23 cellular contexts compared by ENCODE assay signal in genomic region chr2:171149986-171150693, GRCh38. TPM values are rescaled to one million over a fixed set of nuclear protein-coding genes. Genes with fewer than 3 reads are reported as not detected.
A peak's percentile ranks its signal among the peaks of the same experiment; 100 is the strongest.
DNase-seq lines count a peak whose midpoint lies in the region; ATAC-seq, FAIRE-seq and TF ChIP-seq lines count a peak whose summit lies in the region.
"Had no signal": no experiment of that assay in that cellular context is flagged by ENCODE, and none has a peak within 500 bp of the region (broad histone marks: within the 10 kb centered on the region; RNA-seq: fewer than 3 reads in every experiment).

No MANE protein-coding gene starts in this region.

- no peak overlapping the region for H3K4me2 ChIP-seq in DND-41 (ENCODE audit: insufficient read depth, low read length)
- H3K4me2 ChIP-seq in K562 (ENCODE audit: insufficient read depth, low read length) = no peak overlapping the region

- no peak for TF ChIP-seq POLR2A in K562 (conservative IDR thresholded peaks at IDR 0.05)

- H3K36me3 ChIP-seq in DND-41 (ENCODE audit: insufficient read depth, low read length) (no peaks in the 10 kb centered on the region), K562 (ENCODE audit: control insufficient read depth, insufficient read depth, low read length) (peaks cover 3% of the 10 kb centered on the region; the same call in 1 of the 3 replicates), pancreas (no peaks in the 10 kb centered on the region), MG63 (no peaks in the 10 kb centered on the region; the same call in 1 of the 2 replicates)
- H3K36me3 ChIP-seq: colonic mucosa, left lung, prostate gland had no signal

- in situ Hi-C loops in K562 (cut with MboI) = no loop called here

- H3K9me3 ChIP-seq in DND-41 (ENCODE audit: insufficient read depth, low read length, severe bottlenecking) (no peaks in the 10 kb centered on the region), K562 (replicated peaks; ENCODE audit: control insufficient read depth, insufficient read depth, low read depth, low read length) (no peaks in the 10 kb centered on the region), pancreas (no peaks in the 10 kb centered on the region), MG63 (no peaks in the 10 kb centered on the region)
- H3K9me3 ChIP-seq: colonic mucosa, left lung, prostate gland had no signal

- H2AFZ ChIP-seq in DND-41 (ENCODE audit: low read depth, low read length) (no peak overlapping the region), K562 (ENCODE audit: low read depth, low read length) (no peak overlapping the region)

- H3K4me3 ChIP-seq in DND-41 (ENCODE audit: low read depth in 1 of 2, low read length in 2 of 2) (no peak overlapping the region), K562 (no peak overlapping the region), pancreas (no peak overlapping the region), MG63 (no peak overlapping the region)
- H3K4me3 ChIP-seq: BLaER1 treated with 17β-estradiol and CSF1 and Interleukin-3, amounts not matched to agents 10 nM and 100 nM; colonic mucosa; left lung; prostate gland; skin epidermis had no signal

- no peaks in the 10 kb centered on the region for H3K9me3 Mint-ChIP-seq in activated CD4-positive, alpha-beta T cell treated with anti-CD3 and anti-CD28 coated beads, Interleukin-2, amount 10 ng/mL, durations not matched to agents 24 days and 14 days
- H3K9me3 Mint-ChIP-seq in CD14-positive monocyte = no peaks in the 10 kb centered on the region
- H3K9me3 Mint-ChIP-seq: activated naive CD8-positive, alpha-beta T cell treated with anti-CD3 and anti-CD28 coated beads, Interleukin-2, amount 10 ng/mL, durations not matched to agents 7 days and 5 days; neural crest cell had no signal

- H3K4me1 Mint-ChIP-seq in activated CD4-positive, alpha-beta T cell treated with anti-CD3 and anti-CD28 coated beads, Interleukin-2, amount 10 ng/mL, durations not matched to agents 24 days and 14 days = peaks cover 46% of the 10 kb centered on the region
- peaks cover 58% of the 10 kb centered on the region for H3K4me1 Mint-ChIP-seq in CD14-positive monocyte

- BruUV-seq in K562 (replicated peaks; lab: Mats Ljungman, UMichigan) = no TSS peak

- no peaks in the 10 kb centered on the region for H3K9me1 ChIP-seq in K562 (ENCODE audit: control insufficient read depth, insufficient read depth, low read length)

- CTCF ChIA-PET in K562 (lab: Yijun Ruan, JAX; ENCODE audit: low intra/inter-chr PET ratio) = no interaction called here

- H3K27ac ChIP-seq in DND-41 (ENCODE audit: low read length) (no peak overlapping the region), K562 (ENCODE audit: extremely low read depth, low read depth, low read length) (no peak overlapping the region), pancreas (no peak overlapping the region)
- H3K27ac ChIP-seq: colonic mucosa, left lung, prostate gland, skin epidermis had no signal

- intact Hi-C loops in activated CD4-positive, alpha-beta T cell treated with anti-CD3 and anti-CD28 coated beads, Interleukin-2, amount 10 ng/mL, durations not matched to agents 24 days and 14 days (cut with micrococcal nuclease) = no loop called here
- intact Hi-C loops in K562 (cut with micrococcal nuclease) (no loop called here), pancreas (cut with DNase I) (no loop called here), CD14-positive monocyte (cut with micrococcal nuclease) (no loop called here)

- H3K4me3 Mint-ChIP-seq in activated CD4-positive, alpha-beta T cell treated with anti-CD3 and anti-CD28 coated beads, Interleukin-2, amount 10 ng/mL, durations not matched to agents 24 days and 14 days = no peak overlapping the region
- H3K4me3 Mint-ChIP-seq in CD14-positive monocyte = no peak overlapping the region
- H3K4me3 Mint-ChIP-seq: activated naive CD8-positive, alpha-beta T cell treated with anti-CD3 and anti-CD28 coated beads, Interleukin-2, amount 10 ng/mL, durations not matched to agents 7 days and 5 days; neural crest cell had no signal

- H3K9ac ChIP-seq in DND-41 (ENCODE audit: low read depth, low read length) (no peak overlapping the region), K562 (ENCODE audit: insufficient read depth in 1 of 2, low read depth in 2 of 2, low read length in 2 of 2) (no peak overlapping the region)
- H3K9ac ChIP-seq: BLaER1 treated with 17β-estradiol and CSF1 and Interleukin-3, amounts not matched to agents 10 nM and 100 nM had no signal

- POLR2A ChIA-PET in K562 (lab: Yijun Ruan, JAX) = interaction anchor here (0.7 to 4.5 kb wide), 7 partner anchors 9 to 177 kb away, joined by 3 to 34 read pairs (median 3); partner anchors contain the start of gene TLK1

- H3K4me1 ChIP-seq in DND-41 (ENCODE audit: insufficient read depth, low read length) (peaks cover 2% of the 10 kb centered on the region; the same call in 1 of the 2 replicates), K562 (replicated peaks in 1 of 2; ENCODE audit: control insufficient read depth in 2 of 2, insufficient read depth in 2 of 2, low read length in 2 of 2) (peaks cover 6 to 25% of the 10 kb centered on the region in 2 experiments), pancreas (peaks cover 35 to 66% (median 65%) of the 10 kb centered on the region in 3 donors)
- H3K4me1 ChIP-seq: prostate gland had no signal

- FAIRE-seq in K562 (lab: Jason Lieb, UNC) = no peak
- FAIRE-seq in pancreas (lab: Jason Lieb, UNC) = no peak
- FAIRE-seq: A204.1, endometrium, urothelium cell line had no signal

- TF ChIP-seq CTCF in DND-41 (IDR thresholded peaks at IDR 0.05; ENCODE audit: borderline replicate concordance, extremely low read depth, low read length, poor library complexity, severe bottlenecking) = no peak
- no peak for TF ChIP-seq CTCF in K562 (IDR thresholded peaks at IDR 0.05 in 2 of 3, conservative IDR thresholded peaks at IDR 0.05 in 1 of 3; ENCODE audit: insufficient read depth in 2 of 3, low read depth in 1 of 3, low read length in 3 of 3)
- no peak for TF ChIP-seq CTCF in pancreas (IDR thresholded peaks at IDR 0.05)
- TF ChIP-seq CTCF in CD14-positive monocyte (IDR thresholded peaks at IDR 0.05) = no peak

- peaks cover 98% of the 10 kb centered on the region for H3K79me2 ChIP-seq in DND-41 (ENCODE audit: insufficient read depth, low read length)
- H3K79me2 ChIP-seq in K562 (ENCODE audit: control insufficient read depth, insufficient read depth, low read length) = peaks cover 97% of the 10 kb centered on the region

- H3K27me3 ChIP-seq in DND-41 (ENCODE audit: insufficient read depth, low read length, poor library complexity) = no peaks in the 10 kb centered on the region
- no peaks in the 10 kb centered on the region for H3K27me3 ChIP-seq in K562 (ENCODE audit: control insufficient read depth in 2 of 2, insufficient read depth in 2 of 2, low read length in 2 of 2)
- no peaks in the 10 kb centered on the region for H3K27me3 ChIP-seq in pancreas
- no peaks in the 10 kb centered on the region for H3K27me3 ChIP-seq in MG63
- H3K27me3 ChIP-seq: BLaER1 treated with 17β-estradiol and CSF1 and Interleukin-3, amounts not matched to agents 10 nM and 100 nM; colonic mucosa; left lung had no signal

- TF ChIP-seq RAD21 in K562 (CRISPR knock-in tag; conservative IDR thresholded peaks at IDR 0.05 in 1 of 2, IDR thresholded peaks at IDR 0.05 in 1 of 2) = no peak

- WGBS in K562 (ENCODE audit: insufficient coverage, low coverage, missing lambda C conversion rate) = 97% methylated on average over 4 of the region's 4 CpGs
- 17 to 18% methylated on average over 4 of the region's 4 CpGs for WGBS in pancreas, 2 donors

- peak overlapping the region; percentile 40 for H3K27ac Mint-ChIP-seq in activated CD4-positive, alpha-beta T cell treated with anti-CD3 and anti-CD28 coated beads, Interleukin-2, amount 10 ng/mL, durations not matched to agents 24 days and 14 days
- peak overlapping the region in 2 of 7 donors; percentile 64 to 70 for H3K27ac Mint-ChIP-seq in CD14-positive monocyte
- H3K27ac Mint-ChIP-seq: activated naive CD8-positive, alpha-beta T cell treated with anti-CD3 and anti-CD28 coated beads, Interleukin-2, amount 10 ng/mL, durations not matched to agents 7 days and 5 days had no signal

- H4K20me1 ChIP-seq in DND-41 (ENCODE audit: insufficient read depth, low read length) = peaks cover 80% of the 10 kb centered on the region
- H4K20me1 ChIP-seq in K562 (replicated peaks; ENCODE audit: control insufficient read depth, insufficient read depth, low read length) = peaks cover 23% of the 10 kb centered on the region

- TF ChIP-seq EP300 in K562 (IDR thresholded peaks at IDR 0.05; ENCODE audit: low read length) = no peak

- ATAC-seq in DND-41 (ENCODE audit: insufficient read depth, low read depth) (peak; percentile 42; the same call in 1 of the 3 replicates), K562 (no peak), pancreas (peak; percentile 65 to 90 (median 82))
- ATAC-seq: left lung had no signal

- H3K36me3 Mint-ChIP-seq in activated CD4-positive, alpha-beta T cell treated with anti-CD3 and anti-CD28 coated beads, Interleukin-2, amount 10 ng/mL, durations not matched to agents 24 days and 14 days (ENCODE audit: low read depth) = peaks cover 5% of the 10 kb centered on the region
- H3K36me3 Mint-ChIP-seq in CD14-positive monocyte = peaks cover 0 to 3% of the 10 kb centered on the region in 2 donors

- no peak for DNase-seq in activated CD4-positive, alpha-beta T cell treated with anti-CD3 and anti-CD28 coated beads, Interleukin-2, amount 10 ng/mL, durations not matched to agents 24 days and 14 days
- no peak for DNase-seq in activated CD4-positive, alpha-beta T cell treated with anti-CD3 and anti-CD28 coated beads, Interleukin-2, amount 50 U/mL, for 4 hours
- DNase-seq in DND-41 = no peak
- no peak for DNase-seq in K562 (ENCODE audit: extremely low read depth in 1 of 4, low spot score in 3 of 4)
- no peak for DNase-seq in pancreas
- DNase-seq in CD14-positive monocyte (ENCODE audit: low spot score) = no peak
- no peak for DNase-seq in MG63
- DNase-seq in EL = no peak
- DNase-seq: activated naive CD8-positive, alpha-beta T cell treated with anti-CD3 and anti-CD28 coated beads, Interleukin-2, amount 10 ng/mL, durations not matched to agents 7 days and 5 days; colonic mucosa; DMS 273 treated with DMSO at 0.1 percent for 48 hours; GDM1; left lung; midbrain; stimulated activated CD4-positive, alpha-beta T cell treated with anti-CD3 and anti-CD28 coated beads, Interleukin-4, amount 100 ng/mL, for 24 hours; substantia nigra had no signal

- H3K27me3 Mint-ChIP-seq in activated CD4-positive, alpha-beta T cell treated with anti-CD3 and anti-CD28 coated beads, Interleukin-2, amount 10 ng/mL, durations not matched to agents 24 days and 14 days = no peaks in the 10 kb centered on the region
- peaks cover 0 to 2% (median 0%) of the 10 kb centered on the region in 3 donors for H3K27me3 Mint-ChIP-seq in CD14-positive monocyte (ENCODE audit: low read depth in 3 of 3)
- H3K27me3 Mint-ChIP-seq: activated naive CD8-positive, alpha-beta T cell treated with anti-CD3 and anti-CD28 coated beads, Interleukin-2, amount 10 ng/mL, durations not matched to agents 7 days and 5 days had no signal

RNA-seq across cellular contexts. Expression of gene TLK1, which starts 10.6 kb away (rescaled TPM):
- 91.8 and 94.9 TPM in 2 replicates for total RNA-seq in activated CD4-positive, alpha-beta T cell treated with anti-CD3 and anti-CD28 coated beads, Interleukin-2, amount 10 ng/mL, durations not matched to agents 24 days and 14 days
- total RNA-seq in K562 (2011; cell fraction: chromatin; rRNA removed; ENCODE audit: low replicate concordance) = 28.8 and 103 TPM in 2 replicates
- total RNA-seq in K562 (2011; cell fraction: nucleolus; rRNA removed) = 12.8 and 19.3 TPM in 2 replicates
- 38.3 and 67.9 TPM in 2 replicates for total RNA-seq in K562 (2011; cell fraction: nucleoplasm; rRNA removed)
- total RNA-seq in K562 (2014; rRNA removed) = 20.2 and 25.8 TPM in 2 replicates
- total RNA-seq in K562 (2014; rRNA removed; fragmentation: Illumina TruSeq; extraction: Trizol) = 41.6 and 46.6 TPM in 2 replicates
- total RNA-seq in K562 (2015; rRNA removed; fragmentation: Illumina TruSeq; extraction: Trizol) = 33.4 and 36.6 TPM in 2 replicates
- 87.9 and 101 TPM in 2 replicates for total RNA-seq in K562 (2021)
- 23.8 and 34.4 TPM in 2 replicates for polyA plus RNA-seq in K562 (2011; rRNA removed)
- 5.8 and 9.7 TPM in 2 replicates for polyA plus RNA-seq in K562 (2011; cell fraction: cytosol; rRNA removed)
- 15.1 and 18.2 TPM in 2 replicates for polyA plus RNA-seq in K562 (2011; cell fraction: nucleus; rRNA removed)
- polyA plus RNA-seq in K562 (2012) = 36.3 and 37.3 TPM in 2 replicates
- 53.4 and 63.2 TPM in 2 replicates for polyA plus RNA-seq in K562 (2014; fragmentation: Illumina TruSeq; extraction: Trizol)
- 10 to 100 TPM; 40.5 to 92.0 TPM for polyA plus RNA-seq in K562 (2014; fragmentation: Nextera tagmentation; extraction: Ambion mirVana)
- 19.3 and 22.6 TPM in 2 replicates for polyA plus RNA-seq in K562 (2014; rRNA removed)
- 79.3 and 89.8 TPM in 2 replicates for polyA minus RNA-seq in K562 (2011; rRNA and poly(A)+ RNA removed)
- polyA minus RNA-seq in K562 (2011; cell fraction: cytosol; rRNA and poly(A)+ RNA removed) = 42.7 and 49.5 TPM in 2 replicates
- polyA minus RNA-seq in K562 (2011; cell fraction: nucleus; rRNA and poly(A)+ RNA removed) = 21.5 and 39.5 TPM in 2 replicates
- total RNA-seq in pancreas = 10 to 100 TPM; 25.8 to 43.4 (median 34.0) TPM
- polyA plus RNA-seq in pancreas = 10 to 100 TPM in 1 of 2 donors, 1 to 10 TPM in 1; 9.7 to 11.5 TPM
- polyA plus RNA-seq in CD14-positive monocyte = 10 to 100 TPM in 1 of 2 donors, 1 to 10 TPM in 1; 6.3 to 20.0 TPM
- total RNA-seq in MG63 (2014; rRNA removed; shearing (Covaris generic); ENCODE audit: low replicate concordance) = 7.1 and 9.4 TPM in 2 replicates
